Comparison of ENCODE assay signal across 8 cellular contexts in the genomic region with DNA sequence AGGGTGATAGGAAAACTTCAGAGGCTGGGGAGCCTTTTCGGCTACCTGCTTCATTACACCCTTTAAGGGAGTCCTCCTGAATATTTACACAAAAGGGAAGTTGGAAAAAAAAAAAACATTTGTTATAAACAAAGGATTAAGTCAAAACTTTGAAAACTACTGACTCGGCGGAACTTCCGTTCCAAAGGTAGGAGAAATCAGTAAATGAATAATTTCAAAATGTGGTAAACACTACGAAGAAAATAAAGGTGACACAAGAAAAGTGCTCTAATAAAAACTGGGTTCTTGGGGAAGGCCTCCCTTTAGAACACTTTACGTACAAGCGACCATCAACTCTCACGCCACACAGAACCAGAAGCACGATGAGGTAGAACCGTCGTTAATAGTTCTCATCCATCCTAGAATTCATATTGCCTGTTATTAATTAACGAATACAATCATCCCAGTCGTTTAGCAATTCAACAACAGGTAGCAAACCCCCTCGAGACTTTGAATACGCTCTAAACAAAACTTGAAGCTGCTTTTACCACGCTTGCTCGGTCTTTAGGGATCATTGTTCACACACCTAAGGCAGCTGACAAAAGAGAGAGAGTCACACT. TPM values are rescaled to one million over a fixed set of nuclear protein-coding genes. Genes with fewer than 3 reads are reported as not detected.
A peak's percentile ranks its signal among the peaks of the same experiment; 100 is the strongest.
DNase-seq lines count a peak whose midpoint lies in the region; ATAC-seq and TF ChIP-seq lines count a peak whose summit lies in the region.

No MANE protein-coding gene starts in this region.

- intact Hi-C loops in spleen (cut with DNase I; ENCODE audit: low total_unique reads) = no loop called here

- peaks cover 31% of the 10 kb centered on the region for H3K36me3 Mint-ChIP-seq in activated T-helper 17 cell treated with anti-CD3 and anti-CD28 coated beads, Interleukin-2, amount 50 U/mL, for 72 hours (ENCODE audit: low read depth)

- H3K9me3 Mint-ChIP-seq in activated T-helper 17 cell treated with anti-CD3 and anti-CD28 coated beads, Interleukin-2, amount 50 U/mL, for 72 hours = no peaks in the 10 kb centered on the region

- no peaks in the 10 kb centered on the region for H3K27me3 ChIP-seq in spleen (replicated peaks in 1 of 7)

- H3K4me1 ChIP-seq in spleen = peaks cover 25 to 68% (median 46%) of the 10 kb centered on the region in 6 donors

- no peak for TF ChIP-seq CTCF in spleen (IDR thresholded peaks at IDR 0.05 in 8 of 11, conservative IDR thresholded peaks at IDR 0.05 in 3 of 11)

- H3K27ac ChIP-seq in spleen = peak overlapping the region; percentile 83 to 99 (median 96)

- H3K36me3 ChIP-seq in spleen = peaks cover 0 to 10% (median 0%) of the 10 kb centered on the region in 6 donors

- peak; percentile 31 to 82 (median 68) for DNase-seq in NCI-H1417 (lab: John Stamatoyannopoulos, UW)
- DNase-seq in NCI-H1417 treated with DMSO at 0.1 percent for 48 hours (lab: John Stamatoyannopoulos, UW) = no peak
- peak; percentile 61 for DNase-seq in HT-29 (ENCODE audit: low spot score)
- DNase-seq in spleen = no peak
- no peak for DNase-seq in DMS153 (lab: John Stamatoyannopoulos, UW)
- no peak for DNase-seq in H4 (ENCODE audit: low spot score)

- H3K27me3 Mint-ChIP-seq in activated T-helper 17 cell treated with anti-CD3 and anti-CD28 coated beads, Interleukin-2, amount 50 U/mL, for 72 hours = no peaks in the 10 kb centered on the region

- H3K27ac Mint-ChIP-seq in activated T-helper 17 cell treated with anti-CD3 and anti-CD28 coated beads, Interleukin-2, amount 50 U/mL, for 72 hours = peak overlapping the region; percentile 95

- H3K4me3 ChIP-seq in iPS-11a (ENCODE audit: low read depth, low read length) (peak overlapping the region; percentile 95), spleen (peak overlapping the region; percentile 75 to 99 (median 96))

- peak overlapping the region; percentile 98 for H3K4me3 Mint-ChIP-seq in activated T-helper 17 cell treated with anti-CD3 and anti-CD28 coated beads, Interleukin-2, amount 50 U/mL, for 72 hours

- H3K4me1 Mint-ChIP-seq in activated T-helper 17 cell treated with anti-CD3 and anti-CD28 coated beads, Interleukin-2, amount 50 U/mL, for 72 hours = no peaks in the 10 kb centered on the region

- TF ChIP-seq POLR2A in spleen (IDR thresholded peaks at IDR 0.05) = no peak

- H3K9me3 ChIP-seq in spleen = no peaks in the 10 kb centered on the region

- no peak for ATAC-seq in activated T-helper 17 cell treated with anti-CD3 and anti-CD28 coated beads, Interleukin-2, amount 50 U/mL, for 72 hours (replicated peaks)

- WGBS in spleen, 5 donors = 0% methylated on average over 17 of the region's 17 CpGs

RNA-seq across cellular contexts. Expression of a gene that starts 0.9 kb away (rescaled TPM):
- total RNA-seq in HT-29 (2014; rRNA removed; shearing (Covaris generic)) = 22.4 and 38.9 TPM in 2 replicates
- 100 to 1,000 TPM; 114 to 134 TPM for total RNA-seq in activated T-helper 17 cell treated with anti-CD3 and anti-CD28 coated beads, Interleukin-2, amount 50 U/mL, for 72 hours
- 10 to 100 TPM; 40.4 to 82.9 (median 66.4) TPM for total RNA-seq in spleen
- 10 to 100 TPM; 10.5 to 14.9 (median 11.7) TPM for polyA plus RNA-seq in spleen
- 17.6 and 32.7 TPM in 2 replicates for total RNA-seq in H4 (2014; rRNA removed; shearing (Covaris generic))

RNA-seq across cellular contexts. Expression of a gene that starts 22.1 kb away (rescaled TPM):
- 86.5 and 89.3 TPM in 2 replicates for total RNA-seq in HT-29 (2014; rRNA removed; shearing (Covaris generic))
- 10 to 100 TPM; 48.8 to 93.8 TPM for total RNA-seq in activated T-helper 17 cell treated with anti-CD3 and anti-CD28 coated beads, Interleukin-2, amount 50 U/mL, for 72 hours
- total RNA-seq in spleen = 10 to 100 TPM; 50.5 to 73.5 (median 65.8) TPM
- polyA plus RNA-seq in spleen = 10 to 100 TPM; 31.9 to 52.5 (median 44.4) TPM
- total RNA-seq in H4 (2014; rRNA removed; shearing (Covaris generic)) = 29.8 and 36.0 TPM in 2 replicates

Comparison
In these comparisons a context has a peak if more than half of its experiments do, and no peak if none do; other contexts are left out.
1. DNase-seq: peak in NCI-H1417 (3 of 3) and HT-29 (single experiment); none in NCI-H1417 treated with DMSO at 0.1 percent for 48 hours (single experiment), spleen (single experiment), DMS153 (single experiment) and H4 (single experiment).